Comparison of ENCODE assay signal across 8 cellular contexts in genomic region chr19:39832341-39833083, GRCh38. TPM values are rescaled to one million over a fixed set of nuclear protein-coding genes. Genes with fewer than 3 reads are reported as not detected.
A peak's percentile ranks its signal among the peaks of the same experiment; 100 is the strongest.
DNase-seq lines count a peak whose midpoint lies in the region; ATAC-seq and TF ChIP-seq lines count a peak whose summit lies in the region.

No MANE protein-coding gene starts in this region.

- no peaks in the 10 kb centered on the region for H3K9me3 Mint-ChIP-seq in stimulated activated naive CD8-positive, alpha-beta T cell treated with anti-CD3 and anti-CD28 coated beads, Interleukin-15, Interleukin-2, amounts not matched to agents 100 ng/mL and 50 ng/mL, for 24 hours
- H3K9me3 Mint-ChIP-seq in chondrocyte (ENCODE audit: low read depth) = no peaks in the 10 kb centered on the region

- H3K36me3 ChIP-seq in mucosa of stomach (ENCODE audit: control insufficient read depth, insufficient read depth, low read length) (peaks cover 12% of the 10 kb centered on the region), vagina (peaks cover 0 to 55% of the 10 kb centered on the region in 2 donors)

- H3K36me3 Mint-ChIP-seq in stimulated activated naive CD8-positive, alpha-beta T cell treated with anti-CD3 and anti-CD28 coated beads, Interleukin-15, Interleukin-2, amounts not matched to agents 100 ng/mL and 50 ng/mL, for 24 hours (ENCODE audit: low read depth) = peaks cover 74% of the 10 kb centered on the region
- peaks cover 27% of the 10 kb centered on the region for H3K36me3 Mint-ChIP-seq in chondrocyte (ENCODE audit: low read depth)

- peaks cover 35% of the 10 kb centered on the region for H3K4me1 Mint-ChIP-seq in stimulated activated naive CD8-positive, alpha-beta T cell treated with anti-CD3 and anti-CD28 coated beads, Interleukin-15, Interleukin-2, amounts not matched to agents 100 ng/mL and 50 ng/mL, for 24 hours (ENCODE audit: low read depth)
- H3K4me1 Mint-ChIP-seq in chondrocyte (ENCODE audit: low read depth) = peaks cover 19% of the 10 kb centered on the region

- H3K9me3 ChIP-seq in mucosa of stomach (ENCODE audit: control insufficient read depth, low read length) (no peaks in the 10 kb centered on the region), vagina (no peaks in the 10 kb centered on the region)

- peak overlapping the region; percentile 90 for H3K27ac ChIP-seq in vagina

- peak overlapping the region; percentile 73 for H3K27ac Mint-ChIP-seq in stimulated activated naive CD8-positive, alpha-beta T cell treated with anti-CD3 and anti-CD28 coated beads, Interleukin-15, Interleukin-2, amounts not matched to agents 100 ng/mL and 50 ng/mL, for 24 hours
- peak overlapping the region; percentile 80 for H3K27ac Mint-ChIP-seq in chondrocyte (ENCODE audit: unreplicated experiment)

- H3K27me3 ChIP-seq in mucosa of stomach (ENCODE audit: control insufficient read depth, insufficient read depth, low read length) (no peaks in the 10 kb centered on the region), vagina (no peaks in the 10 kb centered on the region)

- intact Hi-C loops in vagina (cut with DNase I) = no loop called here

- peak overlapping the region; percentile 66 for H3K4me3 Mint-ChIP-seq in stimulated activated naive CD8-positive, alpha-beta T cell treated with anti-CD3 and anti-CD28 coated beads, Interleukin-15, Interleukin-2, amounts not matched to agents 100 ng/mL and 50 ng/mL, for 24 hours
- H3K4me3 Mint-ChIP-seq in chondrocyte (ENCODE audit: unreplicated experiment) = peak overlapping the region; percentile 79

- peak overlapping the region; percentile 62 for H3K9ac ChIP-seq in mucosa of stomach (ENCODE audit: low read length)

- no peak for TF ChIP-seq CTCF in chondrocyte (IDR thresholded peaks at IDR 0.05)
- no peak for TF ChIP-seq CTCF in vagina (IDR thresholded peaks at IDR 0.05)

- no peak for ATAC-seq in stimulated activated naive CD8-positive, alpha-beta T cell treated with anti-CD3 and anti-CD28 coated beads, Interleukin-15, Interleukin-2, amounts not matched to agents 100 U/mL and 50 U/mL, for 24 hours
- no peak for ATAC-seq in HG03442 (IDR thresholded peaks at IDR 0.05; ENCODE audit: unreplicated experiment)

- DNase-seq in stimulated activated naive CD8-positive, alpha-beta T cell treated with anti-CD3 and anti-CD28 coated beads, Interleukin-15, Interleukin-2, amounts not matched to agents 100 U/mL and 50 U/mL, for 24 hours = no peak
- DNase-seq in chondrocyte (ENCODE audit: low spot score) (no peak), vagina (ENCODE audit: extremely low spot score in 2 of 2) (no peak), ecto neural progenitor cell (ENCODE audit: low spot score) (no peak), COLO668 (lab: John Stamatoyannopoulos, UW; ENCODE audit: unreplicated experiment) (no peak)

- no peaks in the 10 kb centered on the region for H3K27me3 Mint-ChIP-seq in stimulated activated naive CD8-positive, alpha-beta T cell treated with anti-CD3 and anti-CD28 coated beads, Interleukin-15, Interleukin-2, amounts not matched to agents 100 ng/mL and 50 ng/mL, for 24 hours
- H3K27me3 Mint-ChIP-seq in chondrocyte (ENCODE audit: low read depth) = no peaks in the 10 kb centered on the region

- H3K4me3 ChIP-seq in mucosa of stomach (ENCODE audit: low read length) = peak overlapping the region; percentile 83
- peak overlapping the region; percentile 92 to 95 for H3K4me3 ChIP-seq in vagina

- H3K4me1 ChIP-seq in mucosa of stomach (ENCODE audit: control insufficient read depth, insufficient read depth, low read length) (peaks cover 11% of the 10 kb centered on the region), vagina (peaks cover 28% of the 10 kb centered on the region)

- no peak for TF ChIP-seq POLR2A in vagina (IDR thresholded peaks at IDR 0.05)

RNA-seq across cellular contexts. Expression of gene DYRK1B, which starts 1.4 kb away (rescaled TPM):
- 15.0 to 20.0 TPM (median 19.6 TPM) in 3 replicates for total RNA-seq in chondrocyte
- total RNA-seq in vagina = 5.6 TPM

RNA-seq across cellular contexts. Expression of gene FBL, which starts 13.7 kb away (rescaled TPM):
- total RNA-seq in chondrocyte = 95.0 to 119 TPM (median 104 TPM) in 3 replicates
- total RNA-seq in vagina = 180 TPM

RNA-seq across cellular contexts. Expression of gene LEUTX, which starts 53.9 kb away (rescaled TPM):
- not detected in 3 replicates for total RNA-seq in chondrocyte
- not detected for total RNA-seq in vagina
